10 cellular contexts compared by ENCODE assay signal in genomic region chr7:100214356-100214755, GRCh38. TPM values are rescaled to one million over a fixed set of nuclear protein-coding genes. Genes with fewer than 3 reads are reported as not detected.
DNase-seq lines count a peak whose midpoint lies in the region; ATAC-seq and TF ChIP-seq lines count a peak whose summit lies in the region.
"Not testable (repeated sequence)": the region's sequence is repeated elsewhere in the genome, so short reads cannot be mapped to it uniquely, and the experiment has no call there.
"Had no signal": no experiment of that assay in that cellular context is flagged by ENCODE, and none has a peak within 500 bp of the region (broad histone marks: within the 10 kb centered on the region; RNA-seq: fewer than 3 reads in every experiment).

No MANE protein-coding gene starts in this region.

- not testable (repeated sequence) for ATAC-seq in CD4-positive, alpha-beta T cell (ENCODE audit: poor library complexity); stimulated activated naive B cell treated with anti-CD40 and anti-IgM and Interleukin-4, amounts not matched to agents 10 μg/mL and 1 μg/mL and 100 μg/mL, for 72 hours (replicated peaks)
- ATAC-seq in activated naive CD8-positive, alpha-beta T cell treated with anti-CD3 and anti-CD28 coated beads, Interleukin-2, amount 10 ng/mL, durations not matched to agents 7 days and 5 days (ENCODE audit: low read depth): peak; percentile 19

- not testable (repeated sequence) for H2AFZ ChIP-seq in OCI-LY1 (ENCODE audit: low read length)

- intact Hi-C loops in CD4-positive, alpha-beta T cell (cut with DNase I, micrococcal nuclease): loop anchor here (2.0 to 10.0 kb wide), 2 partner anchors 50 to 230 kb away; partner anchors contain the start of gene GAL3ST4 (in 1 of the 2)
- intact Hi-C loops in activated CD4-positive, alpha-beta T cell treated with anti-CD3 and anti-CD28 coated beads, Interleukin-2, amount 10 ng/mL, durations not matched to agents 24 days and 14 days (cut with micrococcal nuclease): not testable (repeated sequence)

- H3K36me3 Mint-ChIP-seq in CD4-positive, alpha-beta T cell (ENCODE audit: low read depth): not testable (repeated sequence)
- H3K36me3 Mint-ChIP-seq in activated CD4-positive, alpha-beta T cell treated with anti-CD3 and anti-CD28 coated beads, Interleukin-2, amount 10 ng/mL, durations not matched to agents 24 days and 14 days (ENCODE audit: low read depth): peaks cover 16% of the 10 kb centered on the region
- peaks cover 16% of the 10 kb centered on the region for H3K36me3 Mint-ChIP-seq in activated naive CD8-positive, alpha-beta T cell treated with anti-CD3 and anti-CD28 coated beads, Interleukin-2, amount 10 ng/mL, durations not matched to agents 7 days and 5 days
- H3K36me3 Mint-ChIP-seq in stimulated activated naive B cell treated with anti-CD40 and anti-IgM and Interleukin-4, amounts not matched to agents 10 μg/mL and 1 μg/mL and 100 μg/mL, for 72 hours: peaks cover 23 to 47% of the 10 kb centered on the region in 2 donors

- not testable (repeated sequence) for H3K36me3 ChIP-seq in OCI-LY1 (ENCODE audit: insufficient read depth, low read length)

- H3K4me3 ChIP-seq in OCI-LY1 (ENCODE audit: low read depth, low read length, poor library complexity, severe bottlenecking): not testable (repeated sequence)

- H3K27me3 Mint-ChIP-seq in CD4-positive, alpha-beta T cell; activated CD4-positive, alpha-beta T cell treated with anti-CD3 and anti-CD28 coated beads, Interleukin-2, amount 10 ng/mL, durations not matched to agents 24 days and 14 days; activated naive CD8-positive, alpha-beta T cell treated with anti-CD3 and anti-CD28 coated beads, Interleukin-2, amount 10 ng/mL, durations not matched to agents 7 days and 5 days; stimulated activated naive B cell treated with anti-CD40 and anti-IgM and Interleukin-4, amounts not matched to agents 10 μg/mL and 1 μg/mL and 100 μg/mL, for 72 hours: not testable (repeated sequence)

- H3K4me1 ChIP-seq in OCI-LY1 (ENCODE audit: insufficient read depth, low read length, severe bottlenecking): peaks cover 60% of the 10 kb centered on the region

- H3K9ac ChIP-seq in OCI-LY1 (ENCODE audit: low read length): not testable (repeated sequence)

- not testable (repeated sequence) for H3K27ac ChIP-seq in CD4-positive, alpha-beta T cell (ENCODE audit: low read depth, low read length)
- H3K27ac ChIP-seq in OCI-LY1 (ENCODE audit: low read depth, low read length, poor library complexity, severe bottlenecking): peak overlapping the region; percentile 12

- H3K9me2 ChIP-seq in OCI-LY1 (ENCODE audit: low read depth, low read length): not testable (repeated sequence)

- peak overlapping the region; percentile 70 for H3K27ac Mint-ChIP-seq in CD4-positive, alpha-beta T cell
- peak overlapping the region; percentile 74 for H3K27ac Mint-ChIP-seq in activated CD4-positive, alpha-beta T cell treated with anti-CD3 and anti-CD28 coated beads, Interleukin-2, amount 10 ng/mL, durations not matched to agents 24 days and 14 days
- H3K27ac Mint-ChIP-seq in activated naive CD8-positive, alpha-beta T cell treated with anti-CD3 and anti-CD28 coated beads, Interleukin-2, amount 10 ng/mL, durations not matched to agents 7 days and 5 days: peak overlapping the region; percentile 71
- H3K27ac Mint-ChIP-seq in stimulated activated naive B cell treated with anti-CD40 and anti-IgM and Interleukin-4, amounts not matched to agents 10 μg/mL and 1 μg/mL and 100 μg/mL, for 72 hours: peak overlapping the region; percentile 75

- DNase-seq in CD4-positive, alpha-beta T cell; activated naive CD8-positive, alpha-beta T cell treated with anti-CD3 and anti-CD28 coated beads, Interleukin-2, amount 10 ng/mL, durations not matched to agents 7 days and 5 days; stimulated activated naive B cell treated with anti-CD40 and anti-IgM and Interleukin-4, amounts not matched to agents 10 μg/mL and 1 μg/mL and 100 μg/mL, for 72 hours: not testable (repeated sequence)
- peak; percentile 74 for DNase-seq in activated CD4-positive, alpha-beta T cell treated with anti-CD3 and anti-CD28 coated beads, Interleukin-2, amount 10 ng/mL, durations not matched to agents 24 days and 14 days
- DNase-seq in mesenteric fat pad (ENCODE audit: low spot score): peak; percentile 11

- not testable (repeated sequence) for TF ChIP-seq CTCF in CD4-positive, alpha-beta T cell (IDR thresholded peaks at IDR 0.05)
- TF ChIP-seq CTCF in OCI-LY1 (IDR thresholded peaks at IDR 0.05; ENCODE audit: low read length): peak; percentile 21; the same call in 1 of the 2 replicates

- H3K9me3 Mint-ChIP-seq in CD4-positive, alpha-beta T cell; activated CD4-positive, alpha-beta T cell treated with anti-CD3 and anti-CD28 coated beads, Interleukin-2, amount 10 ng/mL, durations not matched to agents 24 days and 14 days; activated naive CD8-positive, alpha-beta T cell treated with anti-CD3 and anti-CD28 coated beads, Interleukin-2, amount 10 ng/mL, durations not matched to agents 7 days and 5 days; stimulated activated naive B cell treated with anti-CD40 and anti-IgM and Interleukin-4, amounts not matched to agents 10 μg/mL and 1 μg/mL and 100 μg/mL, for 72 hours: not testable (repeated sequence)

- CTCF ChIA-PET in CD4-positive, alpha-beta T cell (lab: Charles Lee): interaction anchor here (1.3 kb wide), 1 partner anchor 24 kb away, joined by 5 read pairs; no protein-coding TSS in a partner anchor

- H3K4me3 Mint-ChIP-seq in CD4-positive, alpha-beta T cell; activated CD4-positive, alpha-beta T cell treated with anti-CD3 and anti-CD28 coated beads, Interleukin-2, amount 10 ng/mL, durations not matched to agents 24 days and 14 days; stimulated activated naive B cell treated with anti-CD40 and anti-IgM and Interleukin-4, amounts not matched to agents 10 μg/mL and 1 μg/mL and 100 μg/mL, for 72 hours: not testable (repeated sequence)
- peak overlapping the region; percentile 1 for H3K4me3 Mint-ChIP-seq in activated naive CD8-positive, alpha-beta T cell treated with anti-CD3 and anti-CD28 coated beads, Interleukin-2, amount 10 ng/mL, durations not matched to agents 7 days and 5 days

- POLR2A ChIA-PET in CD4-positive, alpha-beta T cell (lab: Charles Lee): interaction anchor here (1.4 kb wide), 1 partner anchor 88 kb away, joined by 4 read pairs; no protein-coding TSS in a partner anchor
- POLR2A ChIA-PET in activated naive CD8-positive, alpha-beta T cell treated with anti-CD3 and anti-CD28 coated beads, Interleukin-2, amount 10 ng/mL, durations not matched to agents 7 days and 5 days (lab: Charles Lee): not testable (repeated sequence)

- H3K9me3 ChIP-seq in CD4-positive, alpha-beta T cell (ENCODE audit: control insufficient read depth, low read length); OCI-LY1 (ENCODE audit: low read length): not testable (repeated sequence)

- peaks cover 62% of the 10 kb centered on the region for H3K4me1 Mint-ChIP-seq in CD4-positive, alpha-beta T cell (ENCODE audit: low read depth)
- H3K4me1 Mint-ChIP-seq in activated CD4-positive, alpha-beta T cell treated with anti-CD3 and anti-CD28 coated beads, Interleukin-2, amount 10 ng/mL, durations not matched to agents 24 days and 14 days: peaks cover 68% of the 10 kb centered on the region
- H3K4me1 Mint-ChIP-seq in activated naive CD8-positive, alpha-beta T cell treated with anti-CD3 and anti-CD28 coated beads, Interleukin-2, amount 10 ng/mL, durations not matched to agents 7 days and 5 days: peaks cover 65% of the 10 kb centered on the region
- H3K4me1 Mint-ChIP-seq in stimulated activated naive B cell treated with anti-CD40 and anti-IgM and Interleukin-4, amounts not matched to agents 10 μg/mL and 1 μg/mL and 100 μg/mL, for 72 hours: peaks cover 57 to 87% of the 10 kb centered on the region in 2 donors

- H4K20me1 ChIP-seq in OCI-LY1 (ENCODE audit: insufficient read depth, low read length): not testable (repeated sequence)

- H3F3A ChIP-seq in OCI-LY1 (ENCODE audit: insufficient read depth, low read length): not testable (repeated sequence)

- H3K4me2 ChIP-seq in OCI-LY1 (ENCODE audit: low read length): not testable (repeated sequence)

- H3K27me3 ChIP-seq in CD4-positive, alpha-beta T cell (ENCODE audit: control insufficient read depth, insufficient read depth, low read length); OCI-LY1 (ENCODE audit: insufficient read depth, low read length): not testable (repeated sequence)

- H3K79me2 ChIP-seq in OCI-LY1 (ENCODE audit: insufficient read depth, low read length): not testable (repeated sequence)

RNA-seq across cellular contexts. Expression of gene PVRIG, which starts 5.4 kb away (rescaled TPM):
- total RNA-seq in CD4-positive, alpha-beta T cell: 10 to 100 TPM; 30.1 to 33.2 TPM
- 20.9 and 21.6 TPM in 2 replicates for total RNA-seq in activated CD4-positive, alpha-beta T cell treated with anti-CD3 and anti-CD28 coated beads, Interleukin-2, amount 10 ng/mL, durations not matched to agents 24 days and 14 days
- total RNA-seq in activated naive CD8-positive, alpha-beta T cell treated with anti-CD3 and anti-CD28 coated beads, Interleukin-2, amount 10 ng/mL, durations not matched to agents 7 days and 5 days: 10 to 100 TPM; 86.1 to 86.2 TPM
- total RNA-seq in mesenteric fat pad: not detected
- total RNA-seq: left ventricle myocardium superior, occipital lobe, renal cortical epithelial cell, Right ventricle myocardium inferior had no signal

RNA-seq across cellular contexts. Expression of gene STAG3, which starts 36.6 kb away (rescaled TPM):
- 1 to 10 TPM; 4.0 to 5.5 TPM for total RNA-seq in CD4-positive, alpha-beta T cell
- 23.7 TPM in 2 replicates for total RNA-seq in activated CD4-positive, alpha-beta T cell treated with anti-CD3 and anti-CD28 coated beads, Interleukin-2, amount 10 ng/mL, durations not matched to agents 24 days and 14 days
- 10 to 100 TPM; 31.1 to 38.8 TPM for total RNA-seq in activated naive CD8-positive, alpha-beta T cell treated with anti-CD3 and anti-CD28 coated beads, Interleukin-2, amount 10 ng/mL, durations not matched to agents 7 days and 5 days
- 0.45 TPM for total RNA-seq in mesenteric fat pad
- total RNA-seq: renal cortical epithelial cell had no signal

RNA-seq across cellular contexts. Expression of gene GPC2, which starts 37.2 kb away (rescaled TPM):
- 10 to 100 TPM; 16.4 to 18.7 TPM for total RNA-seq in CD4-positive, alpha-beta T cell
- 6.3 and 7.9 TPM in 2 replicates for total RNA-seq in activated CD4-positive, alpha-beta T cell treated with anti-CD3 and anti-CD28 coated beads, Interleukin-2, amount 10 ng/mL, durations not matched to agents 24 days and 14 days
- 10 to 100 TPM; 12.6 to 13.0 TPM for total RNA-seq in activated naive CD8-positive, alpha-beta T cell treated with anti-CD3 and anti-CD28 coated beads, Interleukin-2, amount 10 ng/mL, durations not matched to agents 7 days and 5 days
- total RNA-seq in mesenteric fat pad: 1.2 TPM

RNA-seq across cellular contexts. Expression of gene GAL3ST4, which starts 45.9 kb away (rescaled TPM):
- 10 to 100 TPM; 12.7 to 13.2 TPM for total RNA-seq in CD4-positive, alpha-beta T cell
- 2.1 TPM in 2 replicates for total RNA-seq in activated CD4-positive, alpha-beta T cell treated with anti-CD3 and anti-CD28 coated beads, Interleukin-2, amount 10 ng/mL, durations not matched to agents 24 days and 14 days
- total RNA-seq in activated naive CD8-positive, alpha-beta T cell treated with anti-CD3 and anti-CD28 coated beads, Interleukin-2, amount 10 ng/mL, durations not matched to agents 7 days and 5 days: 1 to 10 TPM; 6.7 to 6.9 TPM
- total RNA-seq in mesenteric fat pad: 1.7 TPM

RNA-seq across cellular contexts. Expression of gene TRAPPC14, which starts 55.8 kb away (rescaled TPM):
- 10 to 100 TPM; 37.9 to 42.6 TPM for total RNA-seq in CD4-positive, alpha-beta T cell
- total RNA-seq in activated CD4-positive, alpha-beta T cell treated with anti-CD3 and anti-CD28 coated beads, Interleukin-2, amount 10 ng/mL, durations not matched to agents 24 days and 14 days: 31.7 and 39.2 TPM in 2 replicates
- 10 to 100 TPM; 52.0 to 58.4 TPM for total RNA-seq in activated naive CD8-positive, alpha-beta T cell treated with anti-CD3 and anti-CD28 coated beads, Interleukin-2, amount 10 ng/mL, durations not matched to agents 7 days and 5 days
- 22.5 TPM for total RNA-seq in mesenteric fat pad

Comparison
In these comparisons a context has a peak if more than half of its experiments do, and no peak if none do; other contexts are left out.
1. RNA of gene PVRIG, which starts 5.4 kb away (total RNA-seq): 86.1 to 86.2 TPM in activated naive CD8-positive, alpha-beta T cell treated with anti-CD3 and anti-CD28 coated beads, Interleukin-2, amount 10 ng/mL, durations not matched to agents 7 days and 5 days, 30.1 to 33.2 TPM in CD4-positive, alpha-beta T cell and 20.9 to 21.6 TPM in activated CD4-positive, alpha-beta T cell treated with anti-CD3 and anti-CD28 coated beads, Interleukin-2, amount 10 ng/mL, durations not matched to agents 24 days and 14 days; not detected in mesenteric fat pad (single experiment); every median in the first group is over 10 times any median in the second.
2. Peak in every context shown above with its lines, with median percentiles within 50 percentile points of each other: H3K27ac Mint-ChIP-seq.